Comparison of ENCODE assay signal across 12 cellular contexts in the genomic region with DNA sequence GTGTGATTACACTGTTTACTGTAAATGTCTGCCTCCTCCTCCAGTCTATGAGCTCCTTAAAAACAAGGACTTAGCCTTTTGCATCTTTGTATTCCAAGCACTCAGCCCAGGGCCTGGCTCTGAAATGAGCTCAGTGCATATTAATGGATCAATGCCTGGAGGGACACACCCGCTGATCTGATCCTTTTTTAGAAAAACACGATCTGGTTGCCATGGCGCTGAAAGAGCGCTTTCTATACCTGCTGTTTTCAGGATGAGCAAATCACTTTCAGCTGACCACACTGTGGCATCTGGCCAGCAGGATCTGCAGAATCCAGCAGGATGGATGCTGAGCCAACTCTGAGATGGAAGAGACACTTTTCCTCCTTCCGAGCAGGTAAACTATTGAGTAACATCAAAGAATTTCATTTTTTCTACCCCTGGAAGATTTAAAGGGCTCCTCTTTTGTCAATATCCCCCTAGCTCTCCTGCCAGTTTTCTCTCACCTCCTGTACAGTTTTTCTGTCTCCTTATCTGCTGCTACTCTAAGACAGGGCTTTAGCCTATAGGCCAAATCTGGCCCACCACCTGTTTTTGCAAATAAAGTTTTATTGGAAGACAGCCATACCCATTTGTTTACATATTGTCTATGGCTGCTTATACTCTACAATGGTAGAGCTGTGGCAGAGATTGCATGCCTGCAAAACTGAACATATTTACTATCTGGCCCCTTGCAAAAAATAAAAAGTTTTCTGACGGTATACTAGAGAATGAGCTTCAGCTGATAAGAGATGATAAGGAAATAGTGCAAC. TPM values are rescaled to one million over a fixed set of nuclear protein-coding genes. Genes with fewer than 3 reads are reported as not detected.
DNase-seq lines count a peak whose midpoint lies in the region; ATAC-seq and TF ChIP-seq lines count a peak whose summit lies in the region.
"Had no signal": no experiment of that assay in that cellular context is flagged by ENCODE, and none has a peak within 500 bp of the region (broad histone marks: within the 10 kb centered on the region; RNA-seq: fewer than 3 reads in every experiment).

No MANE protein-coding gene starts in this region.

- intact Hi-C loops in right cardiac atrium (cut with DNase I) = loop anchor here in 1 of 4 donors (10.0 kb wide), 1 partner anchor 282 kb away; no protein-coding TSS in a partner anchor

- H3K4me3 ChIP-seq in HUES64 (ENCODE audit: low read length) (no peak overlapping the region), choroid plexus epithelial cell (ENCODE audit: low read depth, low read length) (no peak overlapping the region), right cardiac atrium (ENCODE audit: low read length) (no peak overlapping the region)

- H3K9me3 ChIP-seq in HUES64 (ENCODE audit: insufficient read depth, low read depth, low read length) = no peaks in the 10 kb centered on the region
- no peaks in the 10 kb centered on the region for H3K9me3 ChIP-seq in right cardiac atrium (ENCODE audit: control insufficient read depth, low read length)

- H3K4me1 ChIP-seq in HUES64 (ENCODE audit: insufficient read depth, low read length) (peaks cover 14% of the 10 kb centered on the region; the same call in 1 of the 2 replicates), right cardiac atrium (ENCODE audit: control insufficient read depth, insufficient read depth, low read length) (no peaks in the 10 kb centered on the region)

- TF ChIP-seq CTCF in choroid plexus epithelial cell (conservative IDR thresholded peaks at IDR 0.05; ENCODE audit: low read depth, low read length) = no peak

- H3K27me3 ChIP-seq in HUES64 (ENCODE audit: insufficient read depth, low read length) = no peaks in the 10 kb centered on the region
- H3K27me3 ChIP-seq in right cardiac atrium (ENCODE audit: control insufficient read depth, insufficient read depth) = no peaks in the 10 kb centered on the region

- H3K9ac ChIP-seq in HUES64 (ENCODE audit: low read depth, low read length) = no peak overlapping the region

- H3K36me3 ChIP-seq in HUES64 (ENCODE audit: insufficient read depth, low read length) = no peaks in the 10 kb centered on the region

- 70% methylated on average over 6 of the region's 6 CpGs for WGBS in HUES64
- 85% methylated on average over 6 of the region's 6 CpGs for WGBS in right cardiac atrium

- peak; percentile 47 for DNase-seq in NCI-H446 treated with DMSO at 0.1 percent for 48 hours (lab: John Stamatoyannopoulos, UW)
- DNase-seq in choroid plexus epithelial cell (ENCODE audit: low read depth) = peak; percentile 76
- peak; percentile 65 for DNase-seq in middle frontal gyrus (ENCODE audit: extremely low spot score, low spot score)
- no peak for DNase-seq in right cardiac atrium
- DNase-seq in NOMO-1 treated with dmso at 0.1 percent for 144 hours (lab: John Stamatoyannopoulos, UW; ENCODE audit: unreplicated experiment) = no peak
- DNase-seq: activated CD4-positive, alpha-beta T cell treated with anti-CD3 and anti-CD28 coated beads for 48 hours; DND-41; naive B cell; SIG-M5 had no signal

- no peak for ATAC-seq in right cardiac atrium
- no peak for ATAC-seq in GM19395 (IDR thresholded peaks at IDR 0.05; ENCODE audit: unreplicated experiment)
- ATAC-seq in GM21423 (IDR thresholded peaks at IDR 0.05; ENCODE audit: unreplicated experiment) = no peak

- H3K27ac ChIP-seq in HUES64 (ENCODE audit: low read depth, low read length) (peak overlapping the region; percentile 26; the same call in 1 of the 2 replicates), right cardiac atrium (ENCODE audit: low read length) (no peak overlapping the region)

RNA-seq across cellular contexts. Expression of a gene that starts 37.6 kb away (rescaled TPM):
- polyA plus RNA-seq in HUES64 (2013, experiment 1 of 2) = 144 TPM
- 132 TPM for polyA plus RNA-seq in HUES64 (2013, experiment 2 of 2)
- 10 to 100 TPM; 35.8 to 48.8 (median 40.5) TPM for total RNA-seq in right cardiac atrium
- 38.3 TPM for polyA plus RNA-seq in right cardiac atrium

RNA-seq across cellular contexts. Expression of a gene that starts 52.4 kb away (rescaled TPM):
- polyA plus RNA-seq in HUES64 (2013, experiment 1 of 2) = 69.9 TPM
- 69.5 TPM for polyA plus RNA-seq in HUES64 (2013, experiment 2 of 2)
- 10 to 100 TPM; 21.2 to 25.1 (median 22.2) TPM for total RNA-seq in right cardiac atrium
- 41.0 TPM for polyA plus RNA-seq in right cardiac atrium

Comparison
In these comparisons a context has a peak if more than half of its experiments do, and no peak if none do; other contexts are left out.
1. DNase-seq: peak in NCI-H446 treated with DMSO at 0.1 percent for 48 hours (single experiment), choroid plexus epithelial cell (single experiment) and middle frontal gyrus (single experiment); none in right cardiac atrium (0 of 3) and NOMO-1 treated with dmso at 0.1 percent for 144 hours (single experiment).